20 cellular contexts compared by ENCODE assay signal in the genomic region with DNA sequence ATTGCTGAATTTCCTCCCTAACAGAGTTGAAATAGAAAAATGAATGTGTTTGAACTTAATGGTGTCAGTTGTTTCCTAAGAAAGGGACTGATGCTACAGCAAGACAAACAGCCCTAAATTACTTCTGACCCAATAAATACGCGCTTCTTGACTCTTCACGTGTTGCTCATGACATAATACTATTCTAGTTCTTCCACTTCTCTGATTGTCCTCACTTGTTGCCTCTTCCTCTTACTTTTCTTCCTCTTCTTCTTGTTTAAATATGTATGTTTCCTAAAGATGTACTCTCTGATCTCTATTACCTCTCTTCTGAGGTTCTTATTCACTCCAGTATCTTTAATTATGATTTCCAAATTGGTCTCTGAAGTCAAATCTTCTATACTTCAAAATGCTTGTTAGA. TPM values are rescaled to one million over a fixed set of nuclear protein-coding genes. Genes with fewer than 3 reads are reported as not detected.
DNase-seq lines count a peak whose midpoint lies in the region; ATAC-seq and TF ChIP-seq lines count a peak whose summit lies in the region.
"Had no signal": no experiment of that assay in that cellular context is flagged by ENCODE, and none has a peak within 500 bp of the region (broad histone marks: within the 10 kb centered on the region; RNA-seq: fewer than 3 reads in every experiment).

No MANE protein-coding gene starts in this region.

- H3K27ac Mint-ChIP-seq in immature natural killer cell, result peak overlapping the region in 5 of 6 donors; percentile 4 to 68 (median 40)
- no peak overlapping the region for H3K27ac Mint-ChIP-seq in effector memory CD8-positive, alpha-beta T cell
- H3K27ac Mint-ChIP-seq: H9 had no signal

- peaks cover 0 to 10% (median 0%) of the 10 kb centered on the region in 3 donors for H3K36me3 Mint-ChIP-seq in immature natural killer cell
- H3K36me3 Mint-ChIP-seq in effector memory CD8-positive, alpha-beta T cell (ENCODE audit: insufficient read depth), result no peaks in the 10 kb centered on the region
- H3K36me3 Mint-ChIP-seq: CD14-positive monocyte had no signal

- H3K27ac ChIP-seq in HEK293 (ENCODE audit: extremely low read depth, low read depth, low read length) (no peak overlapping the region), transverse colon (peak overlapping the region in 3 of 4 donors; percentile 54 to 72 (median 57)), RWPE1 (no peak overlapping the region)

- POLR2A ChIA-PET in HEK293 (lab: Yijun Ruan, JAX), result interaction anchor here (1.5 to 1.6 kb wide), 2 partner anchors 33 kb away, joined by 4 to 6 read pairs; a partner anchor contains a TSS
- POLR2A ChIA-PET in RWPE1 (lab: Yijun Ruan, JAX; ENCODE audit: low non-redundant PET), result no interaction called here

- TF ChIP-seq POLR2A in transverse colon (IDR thresholded peaks at IDR 0.05), result no peak

- no peaks in the 10 kb centered on the region for H3K9me3 Mint-ChIP-seq in immature natural killer cell
- H3K9me3 Mint-ChIP-seq in effector memory CD8-positive, alpha-beta T cell, result no peaks in the 10 kb centered on the region
- H3K9me3 Mint-ChIP-seq: H9, IgD-negative memory B cell had no signal

- TF ChIP-seq EP300 in transverse colon (IDR thresholded peaks at IDR 0.05; ENCODE audit: low read depth), result no peak

- DNase-seq in SKM-1 treated with dmso at 0.1 percent for 144 hours (lab: John Stamatoyannopoulos, UW; ENCODE audit: unreplicated experiment) (peak; percentile 40), SKM-1 (lab: John Stamatoyannopoulos, UW; ENCODE audit: unreplicated experiment) (no peak), immature natural killer cell (no peak), transverse colon (no peak), RWPE1 (ENCODE audit: low spot score) (no peak), NCI-H524 (lab: John Stamatoyannopoulos, UW) (no peak)
- DNase-seq in effector memory CD8-positive, alpha-beta T cell, result no peak
- DNase-seq: Calu3, DMS79, H9, NCI-H1048, NCI-H146, NCI-H2107, NCI-H748 treated with DMSO at 0.1 percent for 48 hours, SHP77 treated with DMSO at 0.1 percent for 48 hours had no signal

- CTCF ChIA-PET in HEK293 (lab: Yijun Ruan, JAX) (interaction anchor here (1.2 kb wide), 1 partner anchor 69 kb away, joined by 3 read pairs; no protein-coding TSS in a partner anchor), RWPE1 (lab: Yijun Ruan, JAX) (no interaction called here)

- H3K9me3 ChIP-seq in HEK293 (ENCODE audit: control insufficient read depth, insufficient read depth, low read depth, low read length) (no peaks in the 10 kb centered on the region), transverse colon (no peaks in the 10 kb centered on the region)

- no peak for ATAC-seq in effector memory CD8-positive, alpha-beta T cell (replicated peaks)
- ATAC-seq: Panc1 had no signal

- H3K27me3 ChIP-seq in transverse colon, result no peaks in the 10 kb centered on the region

- H3K36me3 ChIP-seq in HEK293 (ENCODE audit: control insufficient read depth in 2 of 2, insufficient read depth in 1 of 2, low read length in 2 of 2), result no peaks in the 10 kb centered on the region
- H3K36me3 ChIP-seq in transverse colon, result no peaks in the 10 kb centered on the region

- H3K27me3 Mint-ChIP-seq in immature natural killer cell (ENCODE audit: low read depth in 3 of 3), result peaks cover 2 to 4% (median 2%) of the 10 kb centered on the region in 3 donors
- H3K27me3 Mint-ChIP-seq in effector memory CD8-positive, alpha-beta T cell, result no peaks in the 10 kb centered on the region
- H3K27me3 Mint-ChIP-seq: IgD-negative memory B cell had no signal

- in situ Hi-C loops in transverse colon (cut with MboI; ENCODE audit: low pct_ligation_motif_present in 1 of 4, low pct_unique_long_range_greater_than_20kb in 1 of 4, low sequenced_read_pairs in 3 of 4), result no loop called here

- no peak overlapping the region for H3K4me3 Mint-ChIP-seq in immature natural killer cell
- H3K4me3 Mint-ChIP-seq in effector memory CD8-positive, alpha-beta T cell, result no peak overlapping the region
- H3K4me3 Mint-ChIP-seq: CD14-positive monocyte, H9, IgD-negative memory B cell had no signal

- peaks cover 55 to 59% of the 10 kb centered on the region in 2 donors for H3K4me1 Mint-ChIP-seq in immature natural killer cell
- H3K4me1 Mint-ChIP-seq in effector memory CD8-positive, alpha-beta T cell (ENCODE audit: low read depth in 2 of 2), result peaks cover 21 to 32% of the 10 kb centered on the region in 2 donors

- H3K4me3 ChIP-seq in HEK293 (ENCODE audit: low read depth, low read length) (no peak overlapping the region), transverse colon (no peak overlapping the region)

- peaks cover 35% of the 10 kb centered on the region for H3K4me1 ChIP-seq in HEK293 (ENCODE audit: control insufficient read depth, insufficient read depth, low read length)
- peaks cover 12 to 85% (median 47%) of the 10 kb centered on the region in 4 donors for H3K4me1 ChIP-seq in transverse colon

- TF ChIP-seq CTCF in HEK293 (tag by site-specific recombination; IDR thresholded peaks at IDR 0.05), result no peak
- no peak for TF ChIP-seq CTCF in transverse colon (IDR thresholded peaks at IDR 0.05)
- TF ChIP-seq CTCF in RWPE1 (conservative IDR thresholded peaks at IDR 0.05; ENCODE audit: low read depth), result no peak

- WGBS in transverse colon (ENCODE audit: low coverage in 1 of 2), 2 donors, result 54 to 61% methylated on average over 3 of the region's 3 CpGs

- intact Hi-C loops in transverse colon (cut with DNase I; ENCODE audit: low total_unique reads), result no loop called here

TF ChIP-seq in HEK293, 187 proteins besides CTCF, POLR2A, EP300 and RAD21:
- TF ChIP-seq ZNF146 (tag by site-specific recombination; IDR thresholded peaks at IDR 0.05) (0 out of 2 replicates have a peak, but pooled peaks have one; percentile 29), SCRT1 (tag by site-specific recombination; IDR thresholded peaks at IDR 0.05; ENCODE audit: borderline replicate concordance) (peak; percentile 55; the same call in 1 of the 2 replicates), SCRT2 (tag by site-specific recombination; IDR thresholded peaks at IDR 0.05) (peak; percentile 81), ZNF214 (tag by site-specific recombination; IDR thresholded peaks at IDR 0.05; ENCODE audit: borderline replicate concordance) (no peak)

RNA-seq across cellular contexts. Expression of a gene that starts 32.4 kb away (rescaled TPM):
- polyA plus RNA-seq in immature natural killer cell, result 1 to 10 TPM in 2 of 3 donors, under 1 TPM in 1; 0.58 to 2.1 (median 1.3) TPM
- total RNA-seq in transverse colon, result 10 to 100 TPM; 31.9 to 84.2 (median 38.2) TPM
- total RNA-seq: G401 had no signal

RNA-seq across cellular contexts. Expression of a gene that starts 32.9 kb away (rescaled TPM):
- 100 to 1,000 TPM; 133 to 170 (median 136) TPM for polyA plus RNA-seq in immature natural killer cell
- 10 to 100 TPM; 12.0 to 66.3 (median 40.0) TPM for total RNA-seq in transverse colon

RNA-seq across cellular contexts. Expression of a gene that starts 56.3 kb away (rescaled TPM):
- 10 to 100 TPM in 1 of 3 donors, 1 to 10 TPM in 2; 7.1 to 32.1 (median 8.4) TPM for polyA plus RNA-seq in immature natural killer cell
- total RNA-seq in transverse colon, result 10 to 100 TPM in 2 of 4 donors, 1 to 10 TPM in 2; 4.4 to 21.7 (median 9.4) TPM
- total RNA-seq: Calu3, G401 had no signal

Comparison
In these comparisons a context has a peak if more than half of its experiments do, and no peak if none do; other contexts are left out.
1. H3K27ac ChIP-seq: peak in transverse colon (3 of 4); none in HEK293 (single experiment) and RWPE1 (single experiment).
2. H3K27ac Mint-ChIP-seq: peak in immature natural killer cell (5 of 6); none in effector memory CD8-positive, alpha-beta T cell (0 of 2).